Comparison of ENCODE assay signal across 27 cellular contexts in the genomic region with DNA sequence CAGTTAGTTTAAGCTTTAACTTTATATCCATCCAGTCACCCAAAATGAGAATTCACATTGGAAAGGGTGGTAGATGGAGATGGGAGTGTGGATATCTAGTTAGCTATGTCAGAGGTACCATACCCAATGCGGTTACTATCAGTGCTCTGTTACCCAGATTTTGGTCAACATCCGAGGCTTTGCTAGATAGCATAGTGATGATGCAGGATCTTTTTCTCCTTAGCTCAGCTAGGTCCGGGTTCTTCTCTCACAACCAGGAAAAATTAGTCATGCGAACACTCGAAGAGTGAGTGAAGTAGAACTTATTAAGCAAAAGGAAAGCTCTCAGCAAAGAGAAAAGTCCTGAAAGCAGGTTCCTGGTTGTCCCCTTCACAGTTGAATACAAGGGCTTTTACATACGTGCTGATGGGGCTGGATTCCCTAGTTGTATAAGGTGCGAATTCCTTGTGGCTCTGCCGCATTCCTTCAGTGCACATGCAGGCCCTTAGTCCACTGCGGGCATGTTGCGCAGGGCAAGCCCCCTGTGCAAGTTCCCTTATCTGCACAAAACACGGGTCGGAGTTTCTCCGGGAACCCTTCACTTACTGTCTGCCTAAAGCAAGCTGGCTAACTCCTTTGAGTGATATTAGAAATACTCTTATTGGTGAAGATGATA.
"Had no signal": no experiment of that assay in that cellular context is flagged by ENCODE, and none has a peak within 500 bp of the region (broad histone marks: within the 10 kb centered on the region; RNA-seq: fewer than 3 reads in every experiment).

No MANE protein-coding gene starts in this region.

- H3K9me3 Mint-ChIP-seq: activated naive CD4-positive, alpha-beta T cell treated with anti-CD3 and anti-CD28 coated beads for 36 hours; activated naive CD8-positive, alpha-beta T cell treated with anti-CD3 and anti-CD28 coated beads for 36 hours; activated T-helper 1 cell treated with anti-CD3 and anti-CD28 coated beads, Interleukin-12 subunit alpha, Interleukin-12 subunit beta, Interleukin-2, Interleukin-4 antibody, amounts not matched to agents 30 ng/mL and 10 ng/mL and 1 ng/mL, durations not matched to agents 14 hours and 24 hours and 36 hours; memory B cell; natural killer cell; neural progenitor cell; T-helper 1 cell treated with Interleukin-12 subunit alpha and Interleukin-12 subunit beta and Interleukin-4 antibody, amounts not matched to agents 30 μg/mL and 1 μg/mL, for 36 hours had no signal

- DNase-seq: activated CD4-positive, alpha-beta T cell treated with anti-CD3 and anti-CD28 coated beads for 4 hours; activated CD4-positive, alpha-beta T cell treated with anti-CD3 and anti-CD28 coated beads, Interleukin-2, amount 50 U/mL, for 4 hours; activated CD8-positive, alpha-beta memory T cell treated with anti-CD3 and anti-CD28 coated beads for 24 hours; activated effector memory CD4-positive, alpha-beta T cell treated with anti-CD3 and anti-CD28 coated beads, Interleukin-2, amount 50 U/mL, for 16 hours; activated naive CD4-positive, alpha-beta T cell treated with anti-CD3 and anti-CD28 coated beads for 36 hours; activated naive CD8-positive, alpha-beta T cell treated with anti-CD3 and anti-CD28 coated beads for 36 hours; adrenal gland; brain microvascular endothelial cell; caudate nucleus; kidney; natural killer cell; occipital lobe; spleen; stimulated activated naive CD4-positive, alpha-beta T cell treated with Interleukin-2 at 50 U/mL for 16 hours; SW 1271; T-helper 9 cell; testis; uterus had no signal

- ATAC-seq: gastroesophageal sphincter, natural killer cell had no signal

- H3K4me3 Mint-ChIP-seq: activated naive CD4-positive, alpha-beta T cell treated with anti-CD3 and anti-CD28 coated beads for 36 hours; activated naive CD8-positive, alpha-beta T cell treated with anti-CD3 and anti-CD28 coated beads for 36 hours; activated T-helper 1 cell treated with anti-CD3 and anti-CD28 coated beads, Interleukin-12 subunit alpha, Interleukin-12 subunit beta, Interleukin-2, Interleukin-4 antibody, amounts not matched to agents 30 ng/mL and 10 ng/mL and 1 ng/mL, durations not matched to agents 14 hours and 24 hours and 36 hours; memory B cell; natural killer cell; neural progenitor cell; T-helper 1 cell treated with Interleukin-12 subunit alpha and Interleukin-12 subunit beta and Interleukin-4 antibody, amounts not matched to agents 30 μg/mL and 1 μg/mL, for 36 hours; type B pancreatic cell had no signal

- H3K36me3 Mint-ChIP-seq: activated naive CD8-positive, alpha-beta T cell treated with anti-CD3 and anti-CD28 coated beads for 36 hours; memory B cell; natural killer cell; neural progenitor cell; type B pancreatic cell had no signal

- H3K4me1 Mint-ChIP-seq: activated naive CD8-positive, alpha-beta T cell treated with anti-CD3 and anti-CD28 coated beads for 36 hours; memory B cell; natural killer cell; neural progenitor cell had no signal

- H3K27ac Mint-ChIP-seq: activated naive CD4-positive, alpha-beta T cell treated with anti-CD3 and anti-CD28 coated beads for 36 hours; activated naive CD8-positive, alpha-beta T cell treated with anti-CD3 and anti-CD28 coated beads for 36 hours; activated T-helper 1 cell treated with anti-CD3 and anti-CD28 coated beads, Interleukin-12 subunit alpha, Interleukin-12 subunit beta, Interleukin-2, Interleukin-4 antibody, amounts not matched to agents 30 ng/mL and 10 ng/mL and 1 ng/mL, durations not matched to agents 14 hours and 24 hours and 36 hours; memory B cell; natural killer cell; neural progenitor cell; T-helper 1 cell treated with Interleukin-12 subunit alpha and Interleukin-12 subunit beta and Interleukin-4 antibody, amounts not matched to agents 30 μg/mL and 1 μg/mL, for 36 hours; type B pancreatic cell had no signal

- H3K4me3 ChIP-seq: adrenal gland, esophagus muscularis mucosa, gastroesophageal sphincter, hepatocyte, neural progenitor cell, right atrium auricular region, spleen, testis, uterus had no signal
